Comparison of ENCODE assay signal across 1 cellular context in genomic region chrX:57052280-57052679, GRCh38. TPM values are rescaled to one million over a fixed set of nuclear protein-coding genes. Genes with fewer than 3 reads are reported as not detected.
"Had no signal": no experiment of that assay in that cellular context is flagged by ENCODE, and none has a peak within 500 bp of the region (broad histone marks: within the 10 kb centered on the region; RNA-seq: fewer than 3 reads in every experiment).

No MANE protein-coding gene starts in this region.

RNA-seq across cellular contexts. Expression of gene SPIN3, which starts 56.9 kb away (rescaled TPM):
- total RNA-seq: OCI-LY7 had no signal
